1 cellular context compared by ENCODE assay signal in the genomic region with DNA sequence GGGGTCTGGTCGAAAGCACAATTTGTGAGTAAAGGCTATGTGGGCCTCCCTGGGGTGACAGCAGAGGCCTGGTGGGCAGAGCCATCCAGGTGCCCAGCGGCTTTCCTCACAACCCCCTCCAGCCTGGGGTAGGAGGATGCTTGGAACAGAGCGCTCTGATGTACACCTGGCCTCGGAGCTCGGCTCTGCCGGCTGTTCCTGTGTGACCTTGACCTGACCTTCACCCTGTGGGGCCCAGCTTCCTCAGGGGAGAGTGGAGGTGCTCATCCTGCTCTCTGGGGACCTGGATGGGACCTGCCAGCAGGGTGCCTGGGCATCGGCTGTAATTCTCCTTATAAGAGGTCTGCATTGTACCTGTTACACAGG.
TF ChIP-seq lines count a peak whose summit lies in the region.

No MANE protein-coding gene starts in this region.

TF ChIP-seq in IMR-90, 13 proteins besides CTCF, POLR2A, EP300 and RAD21:
- TF ChIP-seq SMC3 (IDR thresholded peaks at IDR 0.05; ENCODE audit: low read depth, low read length) (no peak), CHD1 (IDR thresholded peaks at IDR 0.05; ENCODE audit: low read depth, low read length) (no peak), MXI1 (IDR thresholded peaks at IDR 0.05; ENCODE audit: borderline replicate concordance, low read depth, low read length) (no peak), CEBPB (IDR thresholded peaks at IDR 0.05; ENCODE audit: low read depth, low read length) (no peak), FOS (IDR thresholded peaks at IDR 0.05; ENCODE audit: low read depth, low read length) (no peak), MAFK (IDR thresholded peaks at IDR 0.05; ENCODE audit: low read depth, low read length) (no peak), MAZ (IDR thresholded peaks at IDR 0.05; ENCODE audit: borderline replicate concordance, low read depth, low read length) (no peak), BHLHE40 (IDR thresholded peaks at IDR 0.05; ENCODE audit: low read depth, low read length) (no peak), NFE2L2 (IDR thresholded peaks at IDR 0.05; ENCODE audit: low read depth, low read length) (no peak), RFX5 (IDR thresholded peaks at IDR 0.05; ENCODE audit: low read depth, low read length) (no peak), RCOR1 (IDR thresholded peaks at IDR 0.05; ENCODE audit: insufficient replicate concordance, low read length) (no peak)
- TF ChIP-seq, protein P1, sequence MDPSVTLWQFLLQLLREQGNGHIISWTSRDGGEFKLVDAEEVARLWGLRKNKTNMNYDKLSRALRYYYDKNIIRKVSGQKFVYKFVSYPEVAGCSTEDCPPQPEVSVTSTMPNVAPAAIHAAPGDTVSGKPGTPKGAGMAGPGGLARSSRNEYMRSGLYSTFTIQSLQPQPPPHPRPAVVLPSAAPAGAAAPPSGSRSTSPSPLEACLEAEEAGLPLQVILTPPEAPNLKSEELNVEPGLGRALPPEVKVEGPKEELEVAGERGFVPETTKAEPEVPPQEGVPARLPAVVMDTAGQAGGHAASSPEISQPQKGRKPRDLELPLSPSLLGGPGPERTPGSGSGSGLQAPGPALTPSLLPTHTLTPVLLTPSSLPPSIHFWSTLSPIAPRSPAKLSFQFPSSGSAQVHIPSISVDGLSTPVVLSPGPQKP (IDR thresholded peaks at IDR 0.05; ENCODE audit: borderline replicate concordance, low read depth, low read length) = no peak
- TF ChIP-seq, protein P2, sequence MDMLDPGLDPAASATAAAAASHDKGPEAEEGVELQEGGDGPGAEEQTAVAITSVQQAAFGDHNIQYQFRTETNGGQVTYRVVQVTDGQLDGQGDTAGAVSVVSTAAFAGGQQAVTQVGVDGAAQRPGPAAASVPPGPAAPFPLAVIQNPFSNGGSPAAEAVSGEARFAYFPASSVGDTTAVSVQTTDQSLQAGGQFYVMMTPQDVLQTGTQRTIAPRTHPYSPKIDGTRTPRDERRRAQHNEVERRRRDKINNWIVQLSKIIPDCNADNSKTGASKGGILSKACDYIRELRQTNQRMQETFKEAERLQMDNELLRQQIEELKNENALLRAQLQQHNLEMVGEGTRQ (IDR thresholded peaks at IDR 0.05; ENCODE audit: low read depth, low read length) = no peak
